9 cellular contexts compared by ENCODE assay signal in genomic region chr3:57007513-57008415, GRCh38. TPM values are rescaled to one million over a fixed set of nuclear protein-coding genes. Genes with fewer than 3 reads are reported as not detected.
DNase-seq lines count a peak whose midpoint lies in the region; ATAC-seq lines count a peak whose summit lies in the region.
"Had no signal": no experiment of that assay in that cellular context is flagged by ENCODE, and none has a peak within 500 bp of the region (broad histone marks: within the 10 kb centered on the region; RNA-seq: fewer than 3 reads in every experiment).

No MANE protein-coding gene starts in this region.

- H3K18ac ChIP-seq in trophoblast cell (ENCODE audit: low read length): peak overlapping the region; percentile 81

- H4K12ac ChIP-seq in trophoblast cell (ENCODE audit: low read depth, low read length): no peak overlapping the region

- H3K27ac Mint-ChIP-seq in T-helper 1 cell treated with Interleukin-12 subunit alpha and Interleukin-12 subunit beta and Interleukin-4 antibody, amounts not matched to agents 30 μg/mL and 1 μg/mL, for 36 hours: peak overlapping the region; percentile 64
- no peak overlapping the region for H3K27ac Mint-ChIP-seq in immature natural killer cell

- peak overlapping the region; percentile 41 for H3K4me2 ChIP-seq in trophoblast cell (ENCODE audit: low read length)

- no peaks in the 10 kb centered on the region for H3K36me3 Mint-ChIP-seq in T-helper 1 cell treated with Interleukin-12 subunit alpha and Interleukin-12 subunit beta and Interleukin-4 antibody, amounts not matched to agents 30 μg/mL and 1 μg/mL, for 36 hours (ENCODE audit: low read depth)
- H3K36me3 Mint-ChIP-seq in immature natural killer cell: no peaks in the 10 kb centered on the region

- H3K4me1 Mint-ChIP-seq in T-helper 1 cell treated with Interleukin-12 subunit alpha and Interleukin-12 subunit beta and Interleukin-4 antibody, amounts not matched to agents 30 μg/mL and 1 μg/mL, for 36 hours (ENCODE audit: low read depth): peaks cover 8% of the 10 kb centered on the region
- peaks cover 0 to 2% of the 10 kb centered on the region in 2 donors for H3K4me1 Mint-ChIP-seq in immature natural killer cell

- H2BK120ac ChIP-seq in trophoblast cell (ENCODE audit: insufficient read depth, low read length, poor library complexity): peak overlapping the region; percentile 93

- peaks cover 7% of the 10 kb centered on the region for H3K27me3 Mint-ChIP-seq in T-helper 1 cell treated with Interleukin-12 subunit alpha and Interleukin-12 subunit beta and Interleukin-4 antibody, amounts not matched to agents 30 μg/mL and 1 μg/mL, for 36 hours (ENCODE audit: low read depth)
- peaks cover 0 to 3% (median 2%) of the 10 kb centered on the region in 3 donors for H3K27me3 Mint-ChIP-seq in immature natural killer cell (ENCODE audit: low read depth in 3 of 3)

- DNase-seq in GM04504 (ENCODE audit: low read depth) (peak; percentile 71), fibroblast of the conjunctiva (ENCODE audit: low read depth) (peak; percentile 88), trophoblast cell (peak; percentile 80 to 82), NCI-H524 (lab: John Stamatoyannopoulos, UW) (no peak), immature natural killer cell (no peak), HuH-7 (ENCODE audit: low spot score) (no peak)

- peaks cover 38 to 45% of the 10 kb centered on the region in 2 experiments for H3K4me1 ChIP-seq in trophoblast cell (ENCODE audit: control insufficient read depth in 1 of 2, insufficient read depth in 2 of 2, low read length in 2 of 2)

- peak overlapping the region; percentile 96 for H4K91ac ChIP-seq in trophoblast cell (ENCODE audit: low read depth, low read length)

- WGBS in trophoblast cell (ENCODE audit: extremely low coverage, insufficient coverage, insufficient read length): no CpG with 5 or more reads among the region's 18 CpGs

- no peak overlapping the region for H2AFZ ChIP-seq in trophoblast cell (ENCODE audit: insufficient read depth, low read length, poor library complexity)

- H3K23ac ChIP-seq in trophoblast cell (ENCODE audit: low read length): no peak overlapping the region

- peak overlapping the region; percentile 89 for H2BK5ac ChIP-seq in trophoblast cell (ENCODE audit: low read depth, low read length, poor library complexity)

- no peak overlapping the region for H3K4me3 Mint-ChIP-seq in T-helper 1 cell treated with Interleukin-12 subunit alpha and Interleukin-12 subunit beta and Interleukin-4 antibody, amounts not matched to agents 30 μg/mL and 1 μg/mL, for 36 hours
- no peak overlapping the region for H3K4me3 Mint-ChIP-seq in immature natural killer cell

- peaks cover 2% of the 10 kb centered on the region for H3K9me3 ChIP-seq in trophoblast cell (ENCODE audit: insufficient read depth, low read depth, low read length)

- no peak overlapping the region for H3K4me3 ChIP-seq in trophoblast cell (ENCODE audit: low read depth, low read length)

- peak overlapping the region; percentile 98 for H2BK12ac ChIP-seq in trophoblast cell (ENCODE audit: low read length)

- peak overlapping the region; percentile 44 for H2AK5ac ChIP-seq in trophoblast cell (ENCODE audit: low read length)

- no peaks in the 10 kb centered on the region for H3K27me3 ChIP-seq in trophoblast cell (ENCODE audit: insufficient read depth, low read length)

- ATAC-seq in HG02970 (IDR thresholded peaks at IDR 0.05; ENCODE audit: low FRiP score, unreplicated experiment): no peak

- H3K79me2 ChIP-seq in trophoblast cell (ENCODE audit: control insufficient read depth, insufficient read depth, low read length, poor library complexity): peaks cover 8% of the 10 kb centered on the region

- H3K9me3 Mint-ChIP-seq in T-helper 1 cell treated with Interleukin-12 subunit alpha and Interleukin-12 subunit beta and Interleukin-4 antibody, amounts not matched to agents 30 μg/mL and 1 μg/mL, for 36 hours: no peaks in the 10 kb centered on the region
- H3K9me3 Mint-ChIP-seq in immature natural killer cell: peaks cover 0 to 2% (median 0%) of the 10 kb centered on the region in 6 donors

- no peak overlapping the region for H3K9ac ChIP-seq in trophoblast cell (ENCODE audit: low read length)

- H3K14ac ChIP-seq in trophoblast cell (ENCODE audit: low read length): peak overlapping the region; percentile 86

- no peak overlapping the region for H3K4ac ChIP-seq in trophoblast cell (ENCODE audit: low read depth, low read length)

- H3K36me3 ChIP-seq in trophoblast cell (ENCODE audit: control insufficient read depth in 1 of 2, insufficient read depth in 2 of 2, low read length in 2 of 2): no peaks in the 10 kb centered on the region

- peak overlapping the region; percentile 84 for H4K8ac ChIP-seq in trophoblast cell (ENCODE audit: low read depth, low read length)

- peaks cover 29% of the 10 kb centered on the region for H3K79me1 ChIP-seq in trophoblast cell (ENCODE audit: low read length)

- peak overlapping the region; percentile 92 for H3K27ac ChIP-seq in trophoblast cell (ENCODE audit: low read depth, low read length)
- H3K27ac ChIP-seq: HL-60 had no signal

RNA-seq across cellular contexts. Expression of gene SPATA12, which starts 52.7 kb away (rescaled TPM):
- polyA plus RNA-seq in trophoblast cell (2013): 0.05 and 0.07 TPM in 2 replicates
- polyA plus RNA-seq in immature natural killer cell: not detected

Comparison
In these comparisons a context has a peak if more than half of its experiments do, and no peak if none do; other contexts are left out.
1. DNase-seq: peak in GM04504 (single experiment), fibroblast of the conjunctiva (single experiment) and trophoblast cell (2 of 2); none in NCI-H524 (0 of 2), immature natural killer cell (0 of 3) and HuH-7 (single experiment).